Comparison of ENCODE assay signal across 2 cellular contexts in the genomic region with DNA sequence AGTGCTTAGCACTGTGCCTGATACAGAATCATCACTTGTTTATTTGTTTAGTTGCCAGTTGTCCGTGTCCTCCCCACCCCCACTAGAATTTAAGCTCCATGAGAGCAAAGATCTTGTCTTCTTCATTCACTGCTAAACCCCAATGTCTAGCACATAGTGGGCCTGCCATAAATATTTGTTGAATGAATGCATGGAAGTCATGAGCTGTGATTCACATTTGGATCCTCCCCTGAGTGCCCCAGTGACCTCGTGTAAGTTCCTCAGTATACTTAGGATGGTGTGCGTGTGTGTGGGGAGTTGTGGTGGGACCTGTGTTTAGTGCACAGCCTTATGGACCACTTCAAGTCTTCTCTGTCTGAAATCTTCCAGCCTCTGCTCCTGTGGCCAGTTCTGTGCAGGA.
TF ChIP-seq lines count a peak whose summit lies in the region.

No MANE protein-coding gene starts in this region.

TF ChIP-seq in HCT116, 20 proteins besides CTCF, POLR2A, EP300 and RAD21:
- TF ChIP-seq JUND (IDR thresholded peaks at IDR 0.05) (no peak), CEBPB (IDR thresholded peaks at IDR 0.05; ENCODE audit: low read depth) (no peak), FOSL1 (IDR thresholded peaks at IDR 0.05; ENCODE audit: low read depth) (peak; percentile 24; the same call in 1 of the 2 replicates), ELF1 (IDR thresholded peaks at IDR 0.05; ENCODE audit: borderline replicate concordance, low read depth) (no peak)
TF ChIP-seq in HCT116: peak in this region for 1.

TF ChIP-seq in K562, 482 proteins besides CTCF, POLR2A, EP300 and RAD21:
- TF ChIP-seq ZNF76 (CRISPR knock-in tag; IDR thresholded peaks at IDR 0.05; ENCODE audit: borderline replicate concordance) = no peak
- no peak for TF ChIP-seq TOE1 (IDR thresholded peaks at IDR 0.05; ENCODE audit: borderline replicate concordance)
- no peak for TF ChIP-seq TOE1 (CRISPR knock-in tag; IDR thresholded peaks at IDR 0.05; ENCODE audit: borderline replicate concordance, low read depth)
- TF ChIP-seq HDAC6 (IDR thresholded peaks at IDR 0.05; ENCODE audit: low read depth, low read length) = no peak
- peak; percentile 65; the same call in 1 of the 2 replicates for TF ChIP-seq ZKSCAN1 (IDR thresholded peaks at IDR 0.05; ENCODE audit: low read depth, low read length)
